ENCODE assay signal across 22 cellular contexts in the genomic region with DNA sequence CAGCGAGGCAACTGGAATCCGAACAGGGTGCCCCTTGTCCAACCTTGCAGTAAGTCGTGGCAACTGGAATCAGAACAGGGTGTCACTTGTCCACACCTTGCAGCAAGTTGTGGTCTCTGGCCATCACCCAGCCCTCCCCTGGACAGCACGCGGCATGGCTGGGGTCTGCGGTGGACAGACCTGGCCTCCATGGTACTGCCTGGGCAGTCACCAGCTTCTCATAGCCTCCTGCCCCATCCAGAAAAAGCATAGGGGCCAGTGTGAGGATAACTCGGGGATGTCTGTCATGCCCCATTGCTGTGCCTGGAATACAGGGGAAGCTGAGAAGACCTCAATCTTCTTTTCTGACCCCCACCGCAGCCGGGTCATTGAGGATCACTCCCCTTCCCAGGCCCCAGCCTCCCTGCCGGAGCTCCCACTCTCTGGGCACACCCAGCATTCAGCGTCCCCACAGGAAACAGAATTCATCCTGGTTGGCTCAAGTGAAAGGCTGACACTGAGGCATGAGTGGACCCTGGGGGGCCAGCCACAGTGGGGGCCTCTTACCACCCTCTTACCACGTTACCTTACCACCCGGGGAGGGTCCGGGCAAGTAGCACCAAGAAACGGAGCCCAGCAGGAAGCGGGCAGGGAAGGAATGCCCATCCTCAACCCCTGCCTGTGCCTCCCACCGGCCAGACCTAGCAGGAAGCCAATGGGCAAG.
"Had no signal": no experiment of that assay in that cellular context is flagged by ENCODE, and none has a peak within 500 bp of the region (broad histone marks: within the 10 kb centered on the region; RNA-seq: fewer than 3 reads in every experiment).

No MANE protein-coding gene starts in this region.

- H3K27ac ChIP-seq: SK-N-MC, VCaP had no signal

- H3K4me3 ChIP-seq: SK-N-MC had no signal

- DNase-seq: activated CD4-positive, alpha-beta memory T cell treated with anti-CD3 and anti-CD28 coated beads for 36 hours; activated CD4-positive, alpha-beta T cell treated with anti-CD3 and anti-CD28 coated beads, Interleukin-2, amount 10 ng/mL, durations not matched to agents 7 days and 5 days; activated CD4-positive, CD25-positive, alpha-beta regulatory T cell; activated gamma-delta T cell; activated naive CD4-positive, alpha-beta T cell treated with anti-CD3 and anti-CD28 coated beads for 36 hours; activated T-cell treated with anti-CD3 and anti-CD28 coated beads, Interleukin-2, amount 50 U/mL, for 24 hours; amygdala; KG1; NCI-H1048; NCI-H146; NCI-H187 treated with DMSO at 0.1 percent for 48 hours; NCI-H2171 treated with DMSO at 0.1 percent for 48 hours; NCI-H226; NCI-H526 treated with DMSO at 0.1 percent for 48 hours; NCI-H82; RPMI8226; T-cell; T-helper 2 cell had no signal

- ATAC-seq: Panc1, Right ventricle myocardium inferior, T-cell had no signal
